Comparison of ENCODE assay signal across 25 cellular contexts in the genomic region with DNA sequence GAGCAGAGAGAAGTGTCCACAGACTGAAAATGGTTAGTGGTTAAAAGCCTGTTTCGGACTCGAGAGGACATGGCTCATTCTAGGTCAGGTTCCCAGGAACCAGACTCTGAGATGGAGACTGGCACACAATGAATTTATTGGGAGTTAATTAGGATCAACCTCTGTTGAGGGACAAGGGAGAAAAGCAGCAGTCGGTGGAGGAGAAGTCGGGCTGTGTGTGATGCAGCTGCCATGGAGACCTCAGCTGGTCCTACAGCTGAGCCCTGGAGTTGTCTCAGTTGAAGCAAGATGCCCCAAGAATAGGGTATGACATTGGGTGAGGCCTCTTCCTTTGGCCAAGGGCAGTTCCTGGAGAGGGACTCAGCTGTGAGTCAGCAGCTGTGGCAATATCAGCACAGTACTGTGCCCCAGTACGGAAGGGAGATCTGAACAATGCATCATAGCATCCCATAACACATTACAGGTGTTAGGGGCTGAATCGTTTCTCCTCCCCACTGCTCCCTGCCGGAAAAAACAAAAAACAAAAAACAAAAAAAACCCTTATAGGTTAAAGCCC.
DNase-seq lines count a peak whose midpoint lies in the region; ATAC-seq and TF ChIP-seq lines count a peak whose summit lies in the region.
"Had no signal": no experiment of that assay in that cellular context is flagged by ENCODE, and none has a peak within 500 bp of the region (broad histone marks: within the 10 kb centered on the region; RNA-seq: fewer than 3 reads in every experiment).

No MANE protein-coding gene starts in this region.

- no peak for ATAC-seq in heart left ventricle
- ATAC-seq in GM19328 (IDR thresholded peaks at IDR 0.05; ENCODE audit: unreplicated experiment) = no peak
- no peak for ATAC-seq in GM21360 (IDR thresholded peaks at IDR 0.05; ENCODE audit: unreplicated experiment)
- ATAC-seq: gastrocnemius medialis; stimulated activated naive CD8-positive, alpha-beta T cell treated with anti-CD3 and anti-CD28 coated beads, Interleukin-15, Interleukin-2, amounts not matched to agents 100 U/mL and 50 U/mL, for 24 hours had no signal

- TF ChIP-seq POLR2A in heart left ventricle (IDR thresholded peaks at IDR 0.05) = no peak

- H3K36me3 ChIP-seq in right atrium auricular region (no peaks in the 10 kb centered on the region), heart left ventricle (no peaks in the 10 kb centered on the region)
- H3K36me3 ChIP-seq: BLaER1, gastrocnemius medialis, spleen, thyroid gland had no signal

- TF ChIP-seq CTCF in right atrium auricular region (IDR thresholded peaks at IDR 0.05) (no peak), heart left ventricle (IDR thresholded peaks at IDR 0.05) (no peak), RWPE1 (conservative IDR thresholded peaks at IDR 0.05; ENCODE audit: low read depth) (no peak), fibroblast of mammary gland (conservative IDR thresholded peaks at IDR 0.05; ENCODE audit: control insufficient read depth, insufficient read depth, low read depth, low read length) (no peak)

- H3K27ac ChIP-seq in right atrium auricular region (no peak overlapping the region), heart left ventricle (no peak overlapping the region), RWPE1 (no peak overlapping the region)
- H3K27ac ChIP-seq: BLaER1, dorsolateral prefrontal cortex, gastrocnemius medialis, spleen, thyroid gland had no signal

- H3K4me1 ChIP-seq in right atrium auricular region = no peaks in the 10 kb centered on the region
- H3K4me1 ChIP-seq in heart left ventricle = no peaks in the 10 kb centered on the region
- H3K4me1 ChIP-seq: Caco-2, gastrocnemius medialis, thyroid gland had no signal

- H3K27me3 ChIP-seq in right atrium auricular region (no peaks in the 10 kb centered on the region), heart left ventricle (peaks cover 0 to 6% (median 0%) of the 10 kb centered on the region in 9 donors)
- H3K27me3 ChIP-seq: BLaER1, gastrocnemius medialis, spleen, thyroid gland had no signal

- H3K4me3 ChIP-seq in right atrium auricular region (no peak overlapping the region), heart left ventricle (no peak overlapping the region), fibroblast of mammary gland (ENCODE audit: control insufficient read depth, low read depth, low read length) (no peak overlapping the region)
- H3K4me3 ChIP-seq: BLaER1, dorsolateral prefrontal cortex, gastrocnemius medialis, spleen, thyroid gland had no signal

- CTCF ChIA-PET in RWPE1 (lab: Yijun Ruan, JAX) = no interaction called here

- H3K9me3 ChIP-seq in right atrium auricular region = peaks cover 0 to 13% of the 10 kb centered on the region in 2 donors
- peaks cover 0 to 13% (median 0%) of the 10 kb centered on the region in 12 donors for H3K9me3 ChIP-seq in heart left ventricle
- H3K9me3 ChIP-seq: BLaER1, Caco-2, gastrocnemius medialis, thyroid gland had no signal

- POLR2A ChIA-PET in RWPE1 (lab: Yijun Ruan, JAX; ENCODE audit: low non-redundant PET) = no interaction called here

- WGBS in heart left ventricle, 4 donors = 81 to 88% (median 85%) methylated on average over 7 of the region's 7 CpGs

- DNase-seq in right atrium auricular region (ENCODE audit: low spot score) = peak; percentile 32
- DNase-seq in heart left ventricle = no peak
- peak; percentile 7 for DNase-seq in RWPE1 (ENCODE audit: low spot score)
- peak; percentile 52 for DNase-seq in fibroblast of mammary gland (ENCODE audit: low read depth)
- no peak for DNase-seq in GM03348 (ENCODE audit: low spot score)
- DNase-seq in NCI-H128 (lab: John Stamatoyannopoulos, UW; ENCODE audit: unreplicated experiment) = no peak
- DNase-seq: activated CD4-positive, alpha-beta T cell treated with anti-CD3 and anti-CD28 coated beads for 48 hours; activated naive CD4-positive, alpha-beta T cell treated with anti-CD3 and anti-CD28 coated beads, Interleukin-2, amount 50 U/mL, for 16 hours; aorta; Caco-2; dorsolateral prefrontal cortex; gastrocnemius medialis; GOT3; MM.1S; NCI-H1930; NCI-H345; NCI-H774; SHP77; spleen; stimulated activated CD4-positive, alpha-beta T cell treated with anti-CD3 and anti-CD28 coated beads, Interleukin-4, amount 100 ng/mL, for 24 hours; stimulated activated naive CD8-positive, alpha-beta T cell treated with anti-CD3 and anti-CD28 coated beads, Interleukin-15, Interleukin-2, amounts not matched to agents 100 U/mL and 50 U/mL, for 24 hours; thyroid gland had no signal

- intact Hi-C loops in heart left ventricle (cut with DNase I) = no loop called here

Comparison
In these comparisons a context has a peak if more than half of its experiments do, and no peak if none do; other contexts are left out.
1. DNase-seq: peak in right atrium auricular region (single experiment), RWPE1 (single experiment) and fibroblast of mammary gland (single experiment); none in heart left ventricle (0 of 5), GM03348 (single experiment) and NCI-H128 (single experiment).